In the genomic region with DNA sequence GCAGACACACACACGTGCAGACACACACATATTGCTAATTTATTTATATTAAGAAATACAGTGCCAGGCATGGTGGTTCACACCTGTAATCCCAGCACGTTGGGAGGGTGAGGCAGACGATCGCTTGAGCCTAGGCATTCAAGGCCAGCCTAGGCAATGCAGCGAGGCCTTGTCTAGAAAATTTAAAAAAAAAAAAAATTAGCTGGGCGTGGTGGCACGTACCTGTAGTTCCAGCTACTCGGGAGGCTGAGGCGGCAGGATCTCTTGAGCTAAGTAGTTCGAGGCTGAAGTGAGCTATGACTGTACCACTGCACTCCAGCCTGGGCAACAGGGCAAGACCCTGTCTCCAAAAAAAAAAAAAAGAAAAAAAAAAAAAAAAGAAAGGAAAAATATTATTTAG, we compare ENCODE assay signal across 13 cellular contexts. TPM values are rescaled to one million over a fixed set of nuclear protein-coding genes. Genes with fewer than 3 reads are reported as not detected.
DNase-seq lines count a peak whose midpoint lies in the region; ATAC-seq and TF ChIP-seq lines count a peak whose summit lies in the region.
"Had no signal": no experiment of that assay in that cellular context is flagged by ENCODE, and none has a peak within 500 bp of the region (broad histone marks: within the 10 kb centered on the region; RNA-seq: fewer than 3 reads in every experiment).

No MANE protein-coding gene starts in this region.

- intact Hi-C loops in natural killer cell (cut with micrococcal nuclease), result loop anchor here (1.0 to 5.0 kb wide), 2 partner anchors 59 to 123 kb away; a partner anchor contains a TSS

- H3K27me3 Mint-ChIP-seq in stimulated activated naive CD8-positive, alpha-beta T cell treated with anti-CD3 and anti-CD28 coated beads, Interleukin-15, Interleukin-2, amounts not matched to agents 100 ng/mL and 50 ng/mL, for 24 hours, result no peaks in the 10 kb centered on the region
- H3K27me3 Mint-ChIP-seq in natural killer cell (ENCODE audit: low read depth in 2 of 2), result no peaks in the 10 kb centered on the region

- H3K4me1 Mint-ChIP-seq in stimulated activated naive CD8-positive, alpha-beta T cell treated with anti-CD3 and anti-CD28 coated beads, Interleukin-15, Interleukin-2, amounts not matched to agents 100 ng/mL and 50 ng/mL, for 24 hours (ENCODE audit: low read depth), result peaks cover 80% of the 10 kb centered on the region
- H3K4me1 Mint-ChIP-seq in natural killer cell, result peaks cover 80 to 84% of the 10 kb centered on the region in 2 donors

- no peak for TF ChIP-seq CTCF in coronary artery (IDR thresholded peaks at IDR 0.05)
- TF ChIP-seq CTCF in natural killer cell (IDR thresholded peaks at IDR 0.05), result no peak

- H3K36me3 Mint-ChIP-seq in stimulated activated naive CD8-positive, alpha-beta T cell treated with anti-CD3 and anti-CD28 coated beads, Interleukin-15, Interleukin-2, amounts not matched to agents 100 ng/mL and 50 ng/mL, for 24 hours (ENCODE audit: low read depth), result peaks cover 4% of the 10 kb centered on the region
- H3K36me3 Mint-ChIP-seq in natural killer cell, result no peaks in the 10 kb centered on the region

- H3K27ac Mint-ChIP-seq in stimulated activated naive CD8-positive, alpha-beta T cell treated with anti-CD3 and anti-CD28 coated beads, Interleukin-15, Interleukin-2, amounts not matched to agents 100 ng/mL and 50 ng/mL, for 24 hours, result peak overlapping the region; percentile 89
- peak overlapping the region; percentile 70 to 93 for H3K27ac Mint-ChIP-seq in natural killer cell

- no peak for DNase-seq in stimulated activated naive CD8-positive, alpha-beta T cell treated with anti-CD3 and anti-CD28 coated beads, Interleukin-15, Interleukin-2, amounts not matched to agents 100 U/mL and 50 U/mL, for 24 hours
- DNase-seq in coronary artery (ENCODE audit: low spot score) (no peak), natural killer cell (no peak), NCI-H446 (lab: John Stamatoyannopoulos, UW) (no peak)
- DNase-seq in stimulated activated naive CD4-positive, alpha-beta T cell treated with Interleukin-2 at 50 U/mL for 16 hours (lab: John Stamatoyannopoulos, UW), result no peak
- DNase-seq: activated gamma-delta T cell; DND-41; stimulated activated CD4-positive, alpha-beta T cell treated with anti-CD3 and anti-CD28 coated beads, Interleukin-12 subunit alpha, Interleukin-12 subunit beta, amount 100 ng/mL, for 4 hours had no signal

- H3K9me3 Mint-ChIP-seq in stimulated activated naive CD8-positive, alpha-beta T cell treated with anti-CD3 and anti-CD28 coated beads, Interleukin-15, Interleukin-2, amounts not matched to agents 100 ng/mL and 50 ng/mL, for 24 hours, result no peaks in the 10 kb centered on the region
- no peaks in the 10 kb centered on the region for H3K9me3 Mint-ChIP-seq in natural killer cell

- no peak overlapping the region for H3K4me3 ChIP-seq in coronary artery
- H3K4me3 ChIP-seq: cardiac muscle cell, lung had no signal

- peak overlapping the region; percentile 39 to 83 for H3K27ac ChIP-seq in coronary artery
- H3K27ac ChIP-seq: cardiac muscle cell had no signal

- no peak for ATAC-seq in stimulated activated naive CD8-positive, alpha-beta T cell treated with anti-CD3 and anti-CD28 coated beads, Interleukin-15, Interleukin-2, amounts not matched to agents 100 U/mL and 50 U/mL, for 24 hours
- ATAC-seq in natural killer cell (no peak), GM18502 (IDR thresholded peaks at IDR 0.05; ENCODE audit: poor library complexity, unreplicated experiment) (no peak), GM19455 (IDR thresholded peaks at IDR 0.05; ENCODE audit: unreplicated experiment) (no peak)

- H3K4me3 Mint-ChIP-seq in stimulated activated naive CD8-positive, alpha-beta T cell treated with anti-CD3 and anti-CD28 coated beads, Interleukin-15, Interleukin-2, amounts not matched to agents 100 ng/mL and 50 ng/mL, for 24 hours, result no peak overlapping the region
- peak overlapping the region; percentile 88 for H3K4me3 Mint-ChIP-seq in natural killer cell

RNA-seq across cellular contexts. Expression of a gene that starts 28.8 kb away (rescaled TPM):
- 10 to 100 TPM; 44.6 to 63.6 (median 55.8) TPM for total RNA-seq in natural killer cell

RNA-seq across cellular contexts. Expression of a gene that starts 58.7 kb away (rescaled TPM):
- total RNA-seq in natural killer cell, result 10 to 100 TPM; 34.6 to 49.4 (median 35.9) TPM
